24 cellular contexts compared by ENCODE assay signal in genomic region chr3:143441772-143442171, GRCh38.
DNase-seq lines count a peak whose midpoint lies in the region; ATAC-seq and TF ChIP-seq lines count a peak whose summit lies in the region.
"Had no signal": no experiment of that assay in that cellular context is flagged by ENCODE, and none has a peak within 500 bp of the region (broad histone marks: within the 10 kb centered on the region; RNA-seq: fewer than 3 reads in every experiment).

No MANE protein-coding gene starts in this region.

- H3K36me3 Mint-ChIP-seq in CD14-positive monocyte = peaks cover 26 to 34% of the 10 kb centered on the region in 2 donors
- H3K36me3 Mint-ChIP-seq in Calu3 (ENCODE audit: insufficient read depth, unreplicated experiment) = peaks cover 20% of the 10 kb centered on the region
- no peaks in the 10 kb centered on the region for H3K36me3 Mint-ChIP-seq in dendritic cell treated with granulocyte-macrophage colony-stimulating factor and Interleukin-4, amounts not matched to agents 40 ng/mL and 50 ng/mL, for 4 days (ENCODE audit: low read depth)
- H3K36me3 Mint-ChIP-seq in naive thymus-derived CD4-positive, alpha-beta T cell = peaks cover 0 to 30% (median 9%) of the 10 kb centered on the region in 5 donors
- H3K36me3 Mint-ChIP-seq: CD8-positive, alpha-beta T cell had no signal

- intact Hi-C loops in CD14-positive monocyte (cut with micrococcal nuclease) = loop anchor here in 1 of 2 donors (10.0 kb wide), 1 partner anchor 317 kb away; no protein-coding TSS in a partner anchor
- intact Hi-C loops in Calu3 (cut with micrococcal nuclease; ENCODE audit: unreplicated experiment) = no loop called here
- intact Hi-C loops in dendritic cell treated with granulocyte-macrophage colony-stimulating factor and Interleukin-4, amounts not matched to agents 40 ng/mL and 50 ng/mL, for 4 days (cut with micrococcal nuclease) = no loop called here
- intact Hi-C loops in naive thymus-derived CD4-positive, alpha-beta T cell (cut with micrococcal nuclease) = loop anchor here in 1 of 2 donors (10.0 kb wide), 1 partner anchor 317 kb away; no protein-coding TSS in a partner anchor

- no peak overlapping the region for H3K4me3 ChIP-seq in naive thymus-derived CD4-positive, alpha-beta T cell (ENCODE audit: low read length)
- no peak overlapping the region for H3K4me3 ChIP-seq in hepatocyte
- H3K4me3 ChIP-seq: BLaER1, GM12878 had no signal

- no peaks in the 10 kb centered on the region for H3K9me3 ChIP-seq in KOPT-K1 (ENCODE audit: insufficient read depth, low read length, poor library complexity, severe bottlenecking)
- no peaks in the 10 kb centered on the region for H3K9me3 ChIP-seq in naive thymus-derived CD4-positive, alpha-beta T cell (ENCODE audit: control insufficient read depth in 2 of 3, low read length in 3 of 3)
- H3K9me3 ChIP-seq in hepatocyte (ENCODE audit: low read depth) = no peaks in the 10 kb centered on the region
- H3K9me3 ChIP-seq: BE2C, BLaER1, Caco-2 had no signal

- DNase-seq in CD14-positive monocyte (ENCODE audit: low spot score) (no peak), Calu3 (no peak), hepatocyte (ENCODE audit: low spot score) (no peak), NCI-H524 (lab: John Stamatoyannopoulos, UW) (no peak)
- no peak for DNase-seq in naive thymus-derived CD4-positive, alpha-beta T cell
- DNase-seq: 8988T; ACHN; BE2C; C1 segment of cervical spinal cord; Caco-2; CD4-positive, alpha-beta T cell; CD8-positive, alpha-beta T cell; DMS 273 treated with DMSO at 0.1 percent for 48 hours; DMS153; DMS53; DMS79; DND-41; EL; GDM1 had no signal

- H3K36me3 ChIP-seq in KOPT-K1 (ENCODE audit: insufficient read depth, low read length) (no peaks in the 10 kb centered on the region), hepatocyte (replicated peaks; ENCODE audit: insufficient read depth, low read depth) (no peaks in the 10 kb centered on the region)
- no peaks in the 10 kb centered on the region for H3K36me3 ChIP-seq in naive thymus-derived CD4-positive, alpha-beta T cell (ENCODE audit: control insufficient read depth in 2 of 3, insufficient read depth in 3 of 3, low read length in 3 of 3)
- H3K36me3 ChIP-seq: BE2C, BLaER1 had no signal

- H3K4me3 Mint-ChIP-seq in CD14-positive monocyte (no peak overlapping the region), Calu3 (ENCODE audit: low read depth, unreplicated experiment) (no peak overlapping the region)
- no peak overlapping the region for H3K4me3 Mint-ChIP-seq in dendritic cell treated with granulocyte-macrophage colony-stimulating factor and Interleukin-4, amounts not matched to agents 40 ng/mL and 50 ng/mL, for 4 days
- H3K4me3 Mint-ChIP-seq in naive thymus-derived CD4-positive, alpha-beta T cell = no peak overlapping the region
- H3K4me3 Mint-ChIP-seq: CD4-positive, alpha-beta T cell; CD8-positive, alpha-beta T cell had no signal

- H4K20me1 ChIP-seq in hepatocyte (ENCODE audit: insufficient read depth, poor library complexity, severe bottlenecking) = no peaks in the 10 kb centered on the region
- H4K20me1 ChIP-seq: BLaER1 had no signal

- H2AFZ ChIP-seq in hepatocyte = no peak overlapping the region

- H3K9me2 ChIP-seq in hepatocyte (replicated peaks; ENCODE audit: insufficient read depth) = no peaks in the 10 kb centered on the region

- H3K9me3 Mint-ChIP-seq in CD14-positive monocyte = peaks cover 0 to 4% (median 0%) of the 10 kb centered on the region in 7 donors
- no peaks in the 10 kb centered on the region for H3K9me3 Mint-ChIP-seq in Calu3 (ENCODE audit: low read depth, unreplicated experiment)
- no peaks in the 10 kb centered on the region for H3K9me3 Mint-ChIP-seq in dendritic cell treated with granulocyte-macrophage colony-stimulating factor and Interleukin-4, amounts not matched to agents 40 ng/mL and 50 ng/mL, for 4 days
- H3K9me3 Mint-ChIP-seq in naive thymus-derived CD4-positive, alpha-beta T cell = peaks cover 0 to 2% (median 0%) of the 10 kb centered on the region in 11 donors
- H3K9me3 Mint-ChIP-seq: CD4-positive, alpha-beta T cell; CD8-positive, alpha-beta T cell had no signal

- TF ChIP-seq CTCF in CD14-positive monocyte (IDR thresholded peaks at IDR 0.05) (no peak), Calu3 (IDR thresholded peaks at IDR 0.05; ENCODE audit: unreplicated experiment) (no peak), hepatocyte (IDR thresholded peaks at IDR 0.05; ENCODE audit: poor library complexity) (no peak)

- no peaks in the 10 kb centered on the region for H3K27me3 ChIP-seq in naive thymus-derived CD4-positive, alpha-beta T cell (ENCODE audit: control insufficient read depth in 2 of 2, insufficient read depth in 2 of 2, low read length in 2 of 2)
- H3K27me3 ChIP-seq in hepatocyte = no peaks in the 10 kb centered on the region
- H3K27me3 ChIP-seq: BE2C, BLaER1 had no signal

- peak overlapping the region; percentile 76 for H3K27ac ChIP-seq in KOPT-K1 (ENCODE audit: low read depth, low read length, poor library complexity, severe bottlenecking)
- H3K27ac ChIP-seq in naive thymus-derived CD4-positive, alpha-beta T cell (ENCODE audit: low read depth, low read length) = no peak overlapping the region
- H3K27ac ChIP-seq in hepatocyte = no peak overlapping the region
- H3K27ac ChIP-seq: BLaER1 had no signal

- peaks cover 0 to 2% (median 0%) of the 10 kb centered on the region in 3 donors for H3K27me3 Mint-ChIP-seq in CD14-positive monocyte (ENCODE audit: low read depth in 3 of 3)
- no peaks in the 10 kb centered on the region for H3K27me3 Mint-ChIP-seq in Calu3 (ENCODE audit: unreplicated experiment)
- no peaks in the 10 kb centered on the region for H3K27me3 Mint-ChIP-seq in dendritic cell treated with granulocyte-macrophage colony-stimulating factor and Interleukin-4, amounts not matched to agents 40 ng/mL and 50 ng/mL, for 4 days
- H3K27me3 Mint-ChIP-seq in naive thymus-derived CD4-positive, alpha-beta T cell = no peaks in the 10 kb centered on the region
- H3K27me3 Mint-ChIP-seq: CD4-positive, alpha-beta T cell had no signal

- H3K27ac Mint-ChIP-seq in CD14-positive monocyte (peak overlapping the region in 5 of 7 donors; percentile 11 to 96 (median 66)), Calu3 (ENCODE audit: unreplicated experiment) (peak overlapping the region; percentile 95)
- H3K27ac Mint-ChIP-seq in dendritic cell treated with granulocyte-macrophage colony-stimulating factor and Interleukin-4, amounts not matched to agents 40 ng/mL and 50 ng/mL, for 4 days = peak overlapping the region; percentile 18
- H3K27ac Mint-ChIP-seq in naive thymus-derived CD4-positive, alpha-beta T cell = no peak overlapping the region
- H3K27ac Mint-ChIP-seq: CD4-positive, alpha-beta T cell; CD8-positive, alpha-beta T cell had no signal

- H3K4me2 ChIP-seq in hepatocyte = no peak overlapping the region
- H3K4me2 ChIP-seq: BLaER1 had no signal

- H3K4me1 ChIP-seq in naive thymus-derived CD4-positive, alpha-beta T cell (ENCODE audit: control insufficient read depth in 2 of 2, insufficient read depth in 2 of 2, low read length in 2 of 2) = peaks cover 7 to 18% of the 10 kb centered on the region in 2 donors
- H3K4me1 ChIP-seq in hepatocyte (ENCODE audit: insufficient read depth) = no peaks in the 10 kb centered on the region
- H3K4me1 ChIP-seq: BE2C, Caco-2 had no signal

- ATAC-seq in GM18907 (IDR thresholded peaks at IDR 0.05; ENCODE audit: unreplicated experiment) = no peak
- no peak for ATAC-seq in naive thymus-derived CD4-positive, alpha-beta T cell
- ATAC-seq: CD8-positive, alpha-beta T cell; GM12878 had no signal

- BruUV-seq in Calu3 (replicated peaks; lab: Mats Ljungman, UMichigan) = no TSS peak

- POLR2A ChIA-PET in naive thymus-derived CD4-positive, alpha-beta T cell (lab: Charles Lee) = no interaction called here

- CTCF ChIA-PET in Calu3 (lab: Charles Lee) = no interaction called here
- CTCF ChIA-PET in naive thymus-derived CD4-positive, alpha-beta T cell (lab: Charles Lee) = no interaction called here

- H3K4me1 Mint-ChIP-seq in CD14-positive monocyte = peaks cover 42% of the 10 kb centered on the region
- H3K4me1 Mint-ChIP-seq in Calu3 (ENCODE audit: low read depth, unreplicated experiment) = peaks cover 36% of the 10 kb centered on the region
- peaks cover 44% of the 10 kb centered on the region for H3K4me1 Mint-ChIP-seq in dendritic cell treated with granulocyte-macrophage colony-stimulating factor and Interleukin-4, amounts not matched to agents 40 ng/mL and 50 ng/mL, for 4 days (ENCODE audit: low read depth)
- peaks cover 21 to 27% (median 27%) of the 10 kb centered on the region in 7 donors for H3K4me1 Mint-ChIP-seq in naive thymus-derived CD4-positive, alpha-beta T cell

- no peaks in the 10 kb centered on the region for H3K79me2 ChIP-seq in hepatocyte

Comparison
In these comparisons a context has a peak if more than half of its experiments do, and no peak if none do; other contexts are left out.
1. H3K27ac Mint-ChIP-seq: peak in CD14-positive monocyte (5 of 7), Calu3 (single experiment) and dendritic cell treated with granulocyte-macrophage colony-stimulating factor and Interleukin-4, amounts not matched to agents 40 ng/mL and 50 ng/mL, for 4 days (single experiment); none in naive thymus-derived CD4-positive, alpha-beta T cell (0 of 9).